2 cellular contexts compared by ENCODE assay signal in genomic region chr2:29281585-29281984, GRCh38.
TF ChIP-seq lines count a peak whose summit lies in the region.

No MANE protein-coding gene starts in this region.

TF ChIP-seq in IMR-90, 13 proteins besides CTCF, POLR2A, EP300 and RAD21 (continued from another document):
- TF ChIP-seq ELK1 (IDR thresholded peaks at IDR 0.05; ENCODE audit: borderline replicate concordance, low read depth, low read length) (no peak), BHLHE40 (IDR thresholded peaks at IDR 0.05; ENCODE audit: low read depth, low read length) (no peak), CEBPB (IDR thresholded peaks at IDR 0.05; ENCODE audit: low read depth, low read length) (no peak), MXI1 (IDR thresholded peaks at IDR 0.05; ENCODE audit: borderline replicate concordance, low read depth, low read length) (no peak)

TF ChIP-seq in WTC11, 78 proteins besides CTCF, POLR2A, EP300 and RAD21 (continued from another document):
- TF ChIP-seq ZSCAN18 (CRISPR knock-in tag; IDR thresholded peaks at IDR 0.05) (no peak), TEAD4 (CRISPR knock-in tag; IDR thresholded peaks at IDR 0.05) (no peak), ZNF416 (CRISPR knock-in tag; IDR thresholded peaks at IDR 0.05) (no peak), ATF2 (CRISPR knock-in tag; IDR thresholded peaks at IDR 0.05; ENCODE audit: borderline replicate concordance, low read depth) (no peak), NFATC4 (CRISPR knock-in tag; IDR thresholded peaks at IDR 0.05) (no peak), MXD4 (CRISPR knock-in tag; IDR thresholded peaks at IDR 0.05; ENCODE audit: borderline replicate concordance) (no peak), SP1 (CRISPR knock-in tag; conservative IDR thresholded peaks at IDR 0.05) (no peak), IRF1 (CRISPR knock-in tag; IDR thresholded peaks at IDR 0.05) (no peak), USF1 (CRISPR knock-in tag; IDR thresholded peaks at IDR 0.05) (no peak), AFF4 (CRISPR knock-in tag; IDR thresholded peaks at IDR 0.05; ENCODE audit: borderline replicate concordance) (no peak), ATF6 (CRISPR knock-in tag; IDR thresholded peaks at IDR 0.05) (no peak)
